ENCODE assay signal across 1 cellular context in genomic region chr1:24931481-24932221, GRCh38.
TF ChIP-seq lines count a peak whose summit lies in the region.

No MANE protein-coding gene starts in this region.

TF ChIP-seq in IMR-90, 13 proteins besides CTCF, POLR2A, EP300 and RAD21 (continued from another document):
- TF ChIP-seq USF2 (IDR thresholded peaks at IDR 0.05; ENCODE audit: low read depth, low read length) (no peak), MXI1 (IDR thresholded peaks at IDR 0.05; ENCODE audit: borderline replicate concordance, low read depth, low read length) (no peak), FOS (IDR thresholded peaks at IDR 0.05; ENCODE audit: low read depth, low read length) (no peak), CHD1 (IDR thresholded peaks at IDR 0.05; ENCODE audit: low read depth, low read length) (no peak), MAFK (IDR thresholded peaks at IDR 0.05; ENCODE audit: low read depth, low read length) (no peak), NFE2L2 (IDR thresholded peaks at IDR 0.05; ENCODE audit: low read depth, low read length) (no peak), BHLHE40 (IDR thresholded peaks at IDR 0.05; ENCODE audit: low read depth, low read length) (no peak), RCOR1 (IDR thresholded peaks at IDR 0.05; ENCODE audit: insufficient replicate concordance, low read length) (no peak), SMC3 (IDR thresholded peaks at IDR 0.05; ENCODE audit: low read depth, low read length) (no peak)
